Comparison of ENCODE assay signal across 9 cellular contexts in the genomic region with DNA sequence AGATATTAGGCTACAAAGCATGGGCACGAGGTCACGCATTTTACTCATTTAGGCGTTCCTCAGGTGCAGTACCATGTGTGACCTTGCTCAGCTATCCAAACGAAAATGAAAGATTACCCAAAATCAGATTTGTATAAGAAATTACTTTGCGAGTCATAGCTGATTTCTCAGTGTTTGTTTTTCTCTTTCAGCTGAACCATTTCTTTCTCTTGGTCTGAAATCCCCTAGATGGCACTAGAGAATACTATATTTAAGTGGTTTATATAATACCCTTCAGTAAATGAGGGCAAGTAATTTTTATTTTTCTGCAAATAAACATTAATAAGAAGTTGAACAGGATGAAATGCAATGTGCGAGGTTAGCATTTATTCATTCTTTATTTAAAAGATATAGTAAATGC.
DNase-seq lines count a peak whose midpoint lies in the region; ATAC-seq and TF ChIP-seq lines count a peak whose summit lies in the region.
"Had no signal": no experiment of that assay in that cellular context is flagged by ENCODE, and none has a peak within 500 bp of the region (broad histone marks: within the 10 kb centered on the region; RNA-seq: fewer than 3 reads in every experiment).

No MANE protein-coding gene starts in this region.

- peaks cover 43% of the 10 kb centered on the region for H3K4me1 Mint-ChIP-seq in endodermal cell
- no peaks in the 10 kb centered on the region for H3K4me1 Mint-ChIP-seq in activated naive CD8-positive, alpha-beta T cell treated with anti-CD3 and anti-CD28 coated beads, Interleukin-2, amount 50 U/mL, for 24 hours

- H3K27ac Mint-ChIP-seq in endodermal cell: no peak overlapping the region
- no peak overlapping the region for H3K27ac Mint-ChIP-seq in activated naive CD8-positive, alpha-beta T cell treated with anti-CD3 and anti-CD28 coated beads, Interleukin-2, amount 50 U/mL, for 24 hours

- peak; percentile 64 for TF ChIP-seq CTCF in endodermal cell (conservative IDR thresholded peaks at IDR 0.05)

- no peaks in the 10 kb centered on the region for H3K36me3 ChIP-seq in H7 (replicated peaks; ENCODE audit: control insufficient read depth, insufficient read depth, low read length)
- no peaks in the 10 kb centered on the region for H3K36me3 ChIP-seq in endodermal cell (ENCODE audit: control insufficient read depth, insufficient read depth, low read length)

- H3K4me3 ChIP-seq in H7 (ENCODE audit: insufficient read depth, low read depth, low read length): no peak overlapping the region
- no peak overlapping the region for H3K4me3 ChIP-seq in endodermal cell (ENCODE audit: low read length)

- ATAC-seq in activated naive CD8-positive, alpha-beta T cell treated with anti-CD3 and anti-CD28 coated beads, Interleukin-2, amount 50 U/mL, for 24 hours: no peak
- ATAC-seq in GM18502 (IDR thresholded peaks at IDR 0.05; ENCODE audit: poor library complexity, unreplicated experiment): no peak
- ATAC-seq: activated CD4-positive, CD25-positive, alpha-beta regulatory T cell treated with anti-CD3 and anti-CD28 coated beads, Interleukin-2, amount 50 U/mL, for 24 hours had no signal

- H3K4me1 ChIP-seq in endodermal cell (ENCODE audit: control insufficient read depth, insufficient read depth, low read length): peaks cover 23% of the 10 kb centered on the region

- H3K36me3 Mint-ChIP-seq in endodermal cell (ENCODE audit: low read depth): no peaks in the 10 kb centered on the region
- no peaks in the 10 kb centered on the region for H3K36me3 Mint-ChIP-seq in activated naive CD8-positive, alpha-beta T cell treated with anti-CD3 and anti-CD28 coated beads, Interleukin-2, amount 50 U/mL, for 24 hours (ENCODE audit: low read depth)

- peaks cover 7% of the 10 kb centered on the region for H3K9me3 ChIP-seq in endodermal cell (ENCODE audit: control insufficient read depth, low read length)

- no peaks in the 10 kb centered on the region for H3K27me3 ChIP-seq in H7 (ENCODE audit: control insufficient read depth, insufficient read depth, low read length)
- H3K27me3 ChIP-seq in endodermal cell (ENCODE audit: control insufficient read depth, insufficient read depth, low read length, poor library complexity, severe bottlenecking): no peaks in the 10 kb centered on the region

- no peak overlapping the region for H3K27ac ChIP-seq in endodermal cell (ENCODE audit: low read depth, low read length)

- H3K27me3 Mint-ChIP-seq in endodermal cell (ENCODE audit: insufficient read depth): peaks cover 4% of the 10 kb centered on the region
- peaks cover 2% of the 10 kb centered on the region for H3K27me3 Mint-ChIP-seq in activated naive CD8-positive, alpha-beta T cell treated with anti-CD3 and anti-CD28 coated beads, Interleukin-2, amount 50 U/mL, for 24 hours

- no peak overlapping the region for H3K9ac ChIP-seq in endodermal cell (ENCODE audit: extremely low read depth, low read length, poor library complexity, severe bottlenecking)

- DNase-seq in H7: peak; percentile 9
- peak; percentile 21 for DNase-seq in NCI-H774 (lab: John Stamatoyannopoulos, UW)
- no peak for DNase-seq in endodermal cell
- peak; percentile 22 for DNase-seq in renal cortical epithelial cell (ENCODE audit: low read depth)
- no peak for DNase-seq in SW 1271 (lab: John Stamatoyannopoulos, UW)
- DNase-seq in activated naive CD8-positive, alpha-beta T cell treated with anti-CD3 and anti-CD28 coated beads, Interleukin-2, amount 50 U/mL, for 24 hours: no peak
- DNase-seq: substantia nigra had no signal

- 69 to 85% methylated on average over 5 to 6 of the region's 6 CpGs for WGBS in endodermal cell (ENCODE audit: insufficient coverage in 1 of 2, insufficient read length in 1 of 2), 2 experiments

- no peak overlapping the region for H3K4me3 Mint-ChIP-seq in endodermal cell
- H3K4me3 Mint-ChIP-seq in activated naive CD8-positive, alpha-beta T cell treated with anti-CD3 and anti-CD28 coated beads, Interleukin-2, amount 50 U/mL, for 24 hours: no peak overlapping the region

- peaks cover 1% of the 10 kb centered on the region for H3K9me3 Mint-ChIP-seq in endodermal cell
- H3K9me3 Mint-ChIP-seq in activated naive CD8-positive, alpha-beta T cell treated with anti-CD3 and anti-CD28 coated beads, Interleukin-2, amount 50 U/mL, for 24 hours: peaks cover 4% of the 10 kb centered on the region

Comparison
In these comparisons a context has a peak if more than half of its experiments do, and no peak if none do; other contexts are left out.
1. DNase-seq: peak in H7 (single experiment), NCI-H774 (single experiment) and renal cortical epithelial cell (single experiment); none in endodermal cell (single experiment), SW 1271 (0 of 2) and activated naive CD8-positive, alpha-beta T cell treated with anti-CD3 and anti-CD28 coated beads, Interleukin-2, amount 50 U/mL, for 24 hours (single experiment).